In the genomic region with DNA sequence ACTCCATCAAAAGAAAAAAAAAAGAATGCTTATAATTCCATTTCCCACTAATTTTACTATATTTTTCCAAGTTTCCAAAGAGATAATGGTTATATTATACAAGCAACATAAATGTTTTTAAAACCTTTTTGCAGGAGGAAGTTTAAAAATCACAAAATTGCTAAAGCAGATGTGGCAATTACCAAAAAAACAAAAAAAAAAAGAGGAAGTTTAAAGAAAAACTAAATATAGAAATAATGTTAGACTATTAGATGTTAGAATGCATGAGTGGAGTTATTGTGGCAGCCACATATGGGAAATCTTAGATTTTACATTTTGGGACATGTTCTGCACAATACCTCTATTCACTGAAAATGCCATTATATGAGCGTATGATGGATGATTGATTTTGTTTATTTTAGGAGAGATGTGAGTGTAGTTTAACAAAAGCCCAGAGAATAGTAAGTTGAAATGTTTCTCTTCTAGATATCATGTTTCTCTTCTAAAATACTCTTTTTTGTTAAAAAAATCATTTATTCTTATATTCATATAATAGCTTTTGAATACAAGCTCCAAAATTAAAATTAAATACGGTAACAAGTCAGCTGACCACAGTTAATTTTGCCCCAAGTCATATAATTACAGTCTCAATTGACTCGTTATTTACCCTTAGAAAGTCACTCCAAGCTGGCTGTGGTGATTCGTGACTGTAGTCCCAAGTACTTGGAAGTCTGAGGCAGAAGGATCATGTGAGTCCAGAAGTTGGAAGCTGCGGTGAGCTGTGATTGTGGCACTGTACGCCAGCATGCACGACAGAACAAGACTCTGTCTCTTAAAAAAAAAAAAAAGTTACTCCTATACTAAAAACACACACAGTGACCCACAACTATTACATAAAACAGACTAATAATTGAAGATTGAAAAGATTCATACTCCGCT, we compare ENCODE assay signal across 13 cellular contexts. TPM values are rescaled to one million over a fixed set of nuclear protein-coding genes. Genes with fewer than 3 reads are reported as not detected.
DNase-seq lines count a peak whose midpoint lies in the region; ATAC-seq and TF ChIP-seq lines count a peak whose summit lies in the region.
"Had no signal": no experiment of that assay in that cellular context is flagged by ENCODE, and none has a peak within 500 bp of the region (broad histone marks: within the 10 kb centered on the region; RNA-seq: fewer than 3 reads in every experiment).

No MANE protein-coding gene starts in this region.

- no peaks in the 10 kb centered on the region for H3K4me1 ChIP-seq in left ventricle myocardium inferior
- peaks cover 0 to 20% of the 10 kb centered on the region in 2 donors for H3K4me1 ChIP-seq in left lung

- no peaks in the 10 kb centered on the region for H3K36me3 ChIP-seq in left ventricle myocardium inferior
- H3K36me3 ChIP-seq in left lung: no peaks in the 10 kb centered on the region
- H3K36me3 ChIP-seq: stomach had no signal

- H3K9me3 ChIP-seq in left ventricle myocardium inferior (replicated peaks) (peaks cover 2% of the 10 kb centered on the region), left lung (no peaks in the 10 kb centered on the region)
- H3K9me3 ChIP-seq: stomach had no signal

- TF ChIP-seq CTCF in left ventricle myocardium inferior (IDR thresholded peaks at IDR 0.05; ENCODE audit: borderline replicate concordance): no peak
- no peak for TF ChIP-seq CTCF in left lung (IDR thresholded peaks at IDR 0.05)
- no peak for TF ChIP-seq CTCF in lower leg skin (IDR thresholded peaks at IDR 0.05)

- intact Hi-C loops in left ventricle myocardium superior (cut with micrococcal nuclease) (no loop called here), left ventricle myocardium inferior (cut with micrococcal nuclease) (no loop called here), left lung (cut with DNase I) (no loop called here), lower leg skin (cut with DNase I; ENCODE audit: low total_unique reads) (no loop called here)

- no peak for TF ChIP-seq POLR2A in lower leg skin (IDR thresholded peaks at IDR 0.05)

- H3K27me3 ChIP-seq in left ventricle myocardium inferior (ENCODE audit: low read depth) (no peaks in the 10 kb centered on the region), left lung (no peaks in the 10 kb centered on the region)
- H3K27me3 ChIP-seq: stomach had no signal

- ATAC-seq in left ventricle myocardium superior (peak; percentile 57), left lung (peak; percentile 31), GM21367 (IDR thresholded peaks at IDR 0.05; ENCODE audit: unreplicated experiment) (no peak), HG02938 (IDR thresholded peaks at IDR 0.05; ENCODE audit: unreplicated experiment) (no peak)
- ATAC-seq: activated CD8-positive, alpha-beta T cell treated with anti-CD3 and anti-CD28 coated beads, Interleukin-2, amount 10 ng/mL, durations not matched to agents 7 days and 5 days had no signal

- 49 to 53% methylated on average over 8 of the region's 8 CpGs for WGBS in lower leg skin, 2 donors

- H3K4me3 ChIP-seq in left ventricle myocardium inferior (no peak overlapping the region), left lung (no peak overlapping the region), lower leg skin (ENCODE audit: low read depth, poor library complexity, severe bottlenecking) (no peak overlapping the region)
- H3K4me3 ChIP-seq: stomach had no signal

- H3K27ac ChIP-seq in left ventricle myocardium inferior (replicated peaks) (no peak overlapping the region), left lung (peak overlapping the region; percentile 39 to 55)
- H3K27ac ChIP-seq: stomach had no signal

- DNase-seq in left ventricle myocardium superior (no peak), left ventricle myocardium inferior (no peak), OCI-M1 (lab: John Stamatoyannopoulos, UW) (peak; percentile 2), left lung (peak in 1 of 2 donors; percentile 44), NCI-H526 (lab: John Stamatoyannopoulos, UW) (no peak), lower leg skin (ENCODE audit: low spot score in 2 of 2) (no peak)
- DNase-seq: activated CD8-positive, alpha-beta T cell treated with anti-CD3 and anti-CD28 coated beads, Interleukin-2, amount 10 ng/mL, durations not matched to agents 7 days and 5 days; activated effector memory CD4-positive, alpha-beta T cell treated with anti-CD3 and anti-CD28 coated beads, Interleukin-2, amount 50 U/mL, for 16 hours; NCI-H1417 treated with DMSO at 0.1 percent for 48 hours; NCI-H446; stomach had no signal

RNA-seq across cellular contexts. Expression of a gene that starts 31.3 kb away (rescaled TPM):
- 15.0 TPM for total RNA-seq in left ventricle myocardium superior
- 14.7 TPM for total RNA-seq in left ventricle myocardium inferior
- 1 to 10 TPM; 4.9 to 6.7 TPM for total RNA-seq in left lung
- total RNA-seq in lower leg skin: 10 to 100 TPM in 2 of 4 donors, 1 to 10 TPM in 2; 4.8 to 15.6 (median 9.4) TPM

RNA-seq across cellular contexts. Expression of a gene that starts 51.2 kb away (rescaled TPM):
- total RNA-seq in left ventricle myocardium superior (23.6 TPM), left ventricle myocardium inferior (22.3 TPM), left lung (10 to 100 TPM; 44.3 to 48.3 TPM), lower leg skin (10 to 100 TPM; 34.7 to 52.4 (median 36.6) TPM)

Comparison
In these comparisons a context has a peak if more than half of its experiments do, and no peak if none do; other contexts are left out.
1. ATAC-seq: peak in left ventricle myocardium superior (single experiment) and left lung (single experiment); none in GM21367 (single experiment) and HG02938 (single experiment).